ENCODE assay signal across 8 cellular contexts in the genomic region with DNA sequence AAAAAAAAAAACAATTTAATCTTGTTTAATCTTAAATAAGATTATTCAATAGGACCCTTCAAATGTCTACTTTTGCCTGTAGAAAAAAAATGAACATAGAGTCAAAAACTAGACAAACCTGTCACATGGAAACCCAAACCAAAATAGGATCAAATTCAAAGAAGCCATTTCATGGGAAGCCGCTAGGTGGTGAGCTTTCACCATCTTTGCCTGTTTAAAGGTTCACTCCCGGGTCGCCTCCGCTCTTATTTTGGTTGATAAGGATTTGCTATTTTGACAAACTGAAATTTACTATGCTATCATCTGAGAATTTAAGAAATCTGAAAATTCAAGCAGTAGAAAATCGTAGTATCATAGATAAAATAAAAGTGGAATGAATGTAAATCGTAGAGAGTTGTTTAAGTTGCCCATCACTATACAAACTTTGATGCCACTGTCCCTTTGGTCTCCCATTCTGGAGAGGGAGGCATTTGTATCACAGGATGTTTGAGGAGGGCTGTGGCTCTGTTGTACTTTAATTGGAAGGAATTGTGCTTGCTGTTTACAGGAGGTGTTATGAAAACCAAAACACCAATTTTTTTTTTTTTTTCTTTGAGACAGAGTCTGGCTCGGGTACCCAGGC. TPM values are rescaled to one million over a fixed set of nuclear protein-coding genes. Genes with fewer than 3 reads are reported as not detected.
DNase-seq lines count a peak whose midpoint lies in the region; ATAC-seq, FAIRE-seq and TF ChIP-seq lines count a peak whose summit lies in the region.

No MANE protein-coding gene starts in this region.

- H3K4me2 ChIP-seq in OCI-LY1 (ENCODE audit: low read length) = no peak overlapping the region

- H3K79me2 ChIP-seq in OCI-LY1 (ENCODE audit: insufficient read depth, low read length) = no peaks in the 10 kb centered on the region

- H3K9me2 ChIP-seq in OCI-LY1 (ENCODE audit: low read depth, low read length) = no peaks in the 10 kb centered on the region

- no peaks in the 10 kb centered on the region for H3K36me3 ChIP-seq in OCI-LY1 (ENCODE audit: insufficient read depth, low read length)
- H3K36me3 ChIP-seq in left lung = no peaks in the 10 kb centered on the region
- H3K36me3 ChIP-seq in upper lobe of right lung = no peaks in the 10 kb centered on the region

- ATAC-seq in left lung (peak; percentile 90), upper lobe of right lung (peak; percentile 81)

- H3K27ac ChIP-seq in OCI-LY1 (ENCODE audit: low read depth, low read length, poor library complexity, severe bottlenecking) (no peak overlapping the region), left lung (no peak overlapping the region), upper lobe of right lung (no peak overlapping the region)

- peak; percentile 25 for DNase-seq in DMS 273 treated with DMSO at 0.1 percent for 48 hours (lab: John Stamatoyannopoulos, UW)
- DNase-seq in GM19239 (ENCODE audit: insufficient read length, low spot score) = peak; percentile 48
- peak; percentile 70 to 85 for DNase-seq in cardiac fibroblast (ENCODE audit: low read depth in 2 of 2)
- no peak for DNase-seq in left lung
- DNase-seq in upper lobe of right lung = no peak
- no peak for DNase-seq in NCI-H128 (lab: John Stamatoyannopoulos, UW; ENCODE audit: unreplicated experiment)

- H3K9ac ChIP-seq in OCI-LY1 (ENCODE audit: low read length) = no peak overlapping the region

- TF ChIP-seq CTCF in OCI-LY1 (IDR thresholded peaks at IDR 0.05; ENCODE audit: low read length) = peak; percentile 75
- TF ChIP-seq CTCF in cardiac fibroblast (IDR thresholded peaks at IDR 0.05; ENCODE audit: low read depth, low read length) = peak; percentile 77
- peak; percentile 58 to 78 for TF ChIP-seq CTCF in left lung (IDR thresholded peaks at IDR 0.05)
- peak; percentile 81 for TF ChIP-seq CTCF in upper lobe of right lung (IDR thresholded peaks at IDR 0.05)

- no peaks in the 10 kb centered on the region for H3F3A ChIP-seq in OCI-LY1 (ENCODE audit: insufficient read depth, low read length)

- FAIRE-seq in GM19239 (lab: Jason Lieb, UNC) = peak; percentile 56

- TF ChIP-seq EP300 in Ishikawa (IDR thresholded peaks at IDR 0.05; ENCODE audit: borderline replicate concordance) = no peak

- H4K20me1 ChIP-seq in OCI-LY1 (ENCODE audit: insufficient read depth, low read length) = no peaks in the 10 kb centered on the region

- H3K27me3 ChIP-seq in OCI-LY1 (ENCODE audit: insufficient read depth, low read length) (no peaks in the 10 kb centered on the region), left lung (peaks cover 0 to 4% of the 10 kb centered on the region in 2 donors), upper lobe of right lung (no peaks in the 10 kb centered on the region)

- H3K9me3 ChIP-seq in OCI-LY1 (ENCODE audit: low read length) = no peaks in the 10 kb centered on the region
- H3K9me3 ChIP-seq in left lung = no peaks in the 10 kb centered on the region
- no peaks in the 10 kb centered on the region for H3K9me3 ChIP-seq in upper lobe of right lung

- H3K4me3 ChIP-seq in OCI-LY1 (ENCODE audit: low read depth, low read length, poor library complexity, severe bottlenecking) = no peak overlapping the region
- H3K4me3 ChIP-seq in cardiac fibroblast (replicated peaks in 1 of 2; ENCODE audit: low read depth in 2 of 2, low read length in 2 of 2) = no peak overlapping the region
- H3K4me3 ChIP-seq in left lung = no peak overlapping the region
- H3K4me3 ChIP-seq in upper lobe of right lung = no peak overlapping the region

- intact Hi-C loops in left lung (cut with DNase I) (no loop called here), upper lobe of right lung (cut with DNase I) (no loop called here)

- no peak overlapping the region for H2AFZ ChIP-seq in OCI-LY1 (ENCODE audit: low read length)

- H3K4me1 ChIP-seq in OCI-LY1 (ENCODE audit: insufficient read depth, low read length, severe bottlenecking) (no peaks in the 10 kb centered on the region), left lung (peaks cover 0 to 6% of the 10 kb centered on the region in 2 donors), upper lobe of right lung (peaks cover 6% of the 10 kb centered on the region)

- TF ChIP-seq RAD21 in Ishikawa (IDR thresholded peaks at IDR 0.05; ENCODE audit: low read depth) = peak; percentile 92

TF ChIP-seq in Ishikawa, 13 proteins besides CTCF, POLR2A, EP300 and RAD21:
- TF ChIP-seq TAF1 (IDR thresholded peaks at IDR 0.05; ENCODE audit: low read depth) (no peak), NFIC (IDR thresholded peaks at IDR 0.05) (no peak), REST (IDR thresholded peaks at IDR 0.05; ENCODE audit: low read depth) (no peak), CEBPB (IDR thresholded peaks at IDR 0.05) (no peak), FOXM1 (IDR thresholded peaks at IDR 0.05; ENCODE audit: borderline replicate concordance, low read depth) (no peak)
TF ChIP-seq in Ishikawa: peak in this region for 0.

RNA-seq across cellular contexts. Expression of gene DNAH5, which starts 43.5 kb away (rescaled TPM):
- total RNA-seq in left lung = 1 to 10 TPM; 3.5 to 9.8 TPM
- total RNA-seq in upper lobe of right lung = 4.6 TPM

Comparison
In these comparisons a context has a peak if more than half of its experiments do, and no peak if none do; other contexts are left out.
1. DNase-seq: peak in DMS 273 treated with DMSO at 0.1 percent for 48 hours (single experiment), GM19239 (single experiment) and cardiac fibroblast (2 of 2); none in left lung (0 of 2), upper lobe of right lung (single experiment) and NCI-H128 (single experiment).
2. Peak in every context shown above with its lines, with median percentiles within 50 percentile points of each other: CTCF ChIP-seq.